1 cellular context compared by ENCODE assay signal in genomic region chr11:6402561-6402981, GRCh38.
TF ChIP-seq lines count a peak whose summit lies in the region.

No MANE protein-coding gene starts in this region.

TF ChIP-seq in K562, 482 proteins besides CTCF, POLR2A, EP300 and RAD21:
- TF ChIP-seq GABPA (tag; conservative IDR thresholded peaks at IDR 0.05; ENCODE audit: low read depth): peak; percentile 76
- no peak for TF ChIP-seq ZNF217 (CRISPR knock-in tag; IDR thresholded peaks at IDR 0.05)
- TF ChIP-seq ETV1 (tag; conservative IDR thresholded peaks at IDR 0.05; ENCODE audit: low read depth): 0 out of 2 replicates have a peak, but pooled peaks have one; percentile 13
